Comparison of ENCODE assay signal across 9 cellular contexts in genomic region chr9:10045598-10045997, GRCh38.
DNase-seq lines count a peak whose midpoint lies in the region; ATAC-seq and TF ChIP-seq lines count a peak whose summit lies in the region.
"Had no signal": no experiment of that assay in that cellular context is flagged by ENCODE, and none has a peak within 500 bp of the region (broad histone marks: within the 10 kb centered on the region; RNA-seq: fewer than 3 reads in every experiment).

No MANE protein-coding gene starts in this region.

- H2AFZ ChIP-seq in PC-3 (ENCODE audit: low read length) (no peak overlapping the region), osteoblast (ENCODE audit: low read length) (no peak overlapping the region)

- no peaks in the 10 kb centered on the region for H3F3A ChIP-seq in PC-3 (ENCODE audit: low read length, unreplicated experiment)

- H3K27me3 ChIP-seq in heart right ventricle (no peaks in the 10 kb centered on the region), PC-3 (ENCODE audit: low read length) (no peaks in the 10 kb centered on the region), gastrocnemius medialis (no peaks in the 10 kb centered on the region), osteoblast (ENCODE audit: insufficient read depth, low read length) (no peaks in the 10 kb centered on the region)

- POLR2A ChIA-PET in PC-3 (lab: Charles Lee; ENCODE audit: unreplicated experiment) = no interaction called here

- H3K4me1 Mint-ChIP-seq in type B pancreatic cell (ENCODE audit: unreplicated experiment) = no peaks in the 10 kb centered on the region

- H4K20me1 ChIP-seq in PC-3 (ENCODE audit: low read length) = no peaks in the 10 kb centered on the region
- no peaks in the 10 kb centered on the region for H4K20me1 ChIP-seq in osteoblast (ENCODE audit: insufficient read depth, low read length)

- no peak overlapping the region for H3K4me2 ChIP-seq in PC-3 (ENCODE audit: low read length)
- no peak overlapping the region for H3K4me2 ChIP-seq in osteoblast (ENCODE audit: insufficient read depth, low read length)

- CTCF ChIA-PET in PC-3 (lab: Charles Lee) = interaction anchor here (0.5 to 0.7 kb wide), 4 partner anchors 119 to 223 kb away, joined by 3 to 8 read pairs (median 4); no protein-coding TSS in a partner anchor

- BruUV-seq in PC-3 (replicated peaks; lab: Mats Ljungman, UMichigan) = no TSS peak

- H3K9me3 ChIP-seq in heart right ventricle (no peaks in the 10 kb centered on the region), PC-3 (ENCODE audit: low read length) (no peaks in the 10 kb centered on the region), gastrocnemius medialis (no peaks in the 10 kb centered on the region), osteoblast (ENCODE audit: low read depth, low read length) (no peaks in the 10 kb centered on the region)

- H3K36me3 Mint-ChIP-seq in type B pancreatic cell = no peaks in the 10 kb centered on the region

- no peaks in the 10 kb centered on the region for H3K4me1 ChIP-seq in heart right ventricle
- no peaks in the 10 kb centered on the region for H3K4me1 ChIP-seq in PC-3 (ENCODE audit: insufficient read depth, low read length)
- H3K4me1 ChIP-seq in gastrocnemius medialis = no peaks in the 10 kb centered on the region
- no peaks in the 10 kb centered on the region for H3K4me1 ChIP-seq in osteoblast (ENCODE audit: insufficient read depth, low read length)

- H3K4me3 ChIP-seq in heart right ventricle (no peak overlapping the region), PC-3 (ENCODE audit: low read length) (no peak overlapping the region), fibroblast of the aortic adventitia (ENCODE audit: low read depth, low read length) (no peak overlapping the region), gastrocnemius medialis (no peak overlapping the region), osteoblast (ENCODE audit: insufficient read depth, low read length) (no peak overlapping the region)

- no peaks in the 10 kb centered on the region for H3K79me2 ChIP-seq in PC-3 (ENCODE audit: low read length)
- no peaks in the 10 kb centered on the region for H3K79me2 ChIP-seq in osteoblast (ENCODE audit: insufficient read depth, low read length)

- H3K9me2 ChIP-seq in PC-3 (replicated peaks; ENCODE audit: low read length) = no peaks in the 10 kb centered on the region

- H3K9ac ChIP-seq in PC-3 (ENCODE audit: low read length) = no peak overlapping the region

- DNase-seq in heart right ventricle (no peak), Right ventricle myocardium superior (no peak), PC-3 (peak; percentile 28), fibroblast of the aortic adventitia (ENCODE audit: low read depth) (peak; percentile 48), type B pancreatic cell (ENCODE audit: extremely low spot score, unreplicated experiment) (no peak), gastrocnemius medialis (no peak), osteoblast (ENCODE audit: insufficient read length, low spot score, missing footprints) (no peak), AG20443 (ENCODE audit: low spot score) (no peak)
- DNase-seq: NCI-H2227 treated with DMSO at 0.1 percent for 48 hours had no signal

- no peak overlapping the region for H3K27ac Mint-ChIP-seq in type B pancreatic cell

- no peak overlapping the region for H3K4me3 Mint-ChIP-seq in type B pancreatic cell

- H3K9me3 Mint-ChIP-seq in type B pancreatic cell = no peaks in the 10 kb centered on the region

- H3K27me3 Mint-ChIP-seq in type B pancreatic cell = no peaks in the 10 kb centered on the region

- H3K27ac ChIP-seq in heart right ventricle (no peak overlapping the region), PC-3 (ENCODE audit: low read length) (no peak overlapping the region), gastrocnemius medialis (no peak overlapping the region), osteoblast (ENCODE audit: low read depth, low read length) (no peak overlapping the region)

- intact Hi-C loops in heart right ventricle (cut with DNase I) = loop anchor here in 1 of 10 donors (10.0 kb wide), 1 partner anchor 1269 kb away; no protein-coding TSS in a partner anchor
- intact Hi-C loops in Right ventricle myocardium superior (cut with DNase I) = loop anchor here (10.0 kb wide), 1 partner anchor 1279 kb away; no protein-coding TSS in a partner anchor
- intact Hi-C loops in PC-3 (cut with micrococcal nuclease) = loop anchor here (2.0 kb wide), 1 partner anchor 223 kb away; no protein-coding TSS in a partner anchor
- intact Hi-C loops in gastrocnemius medialis (cut with DNase I; ENCODE audit: low total_unique reads) = no loop called here

- no peaks in the 10 kb centered on the region for H3K36me3 ChIP-seq in heart right ventricle
- H3K36me3 ChIP-seq in PC-3 (ENCODE audit: low read depth, low read length) = no peaks in the 10 kb centered on the region
- H3K36me3 ChIP-seq in gastrocnemius medialis = no peaks in the 10 kb centered on the region
- no peaks in the 10 kb centered on the region for H3K36me3 ChIP-seq in osteoblast (ENCODE audit: insufficient read depth, low read length)

- in situ Hi-C loops in gastrocnemius medialis (cut with MboI; ENCODE audit: low sequenced_read_pairs in 4 of 4) = no loop called here

- no peak for ATAC-seq in heart right ventricle
- ATAC-seq in Right ventricle myocardium superior (ENCODE audit: poor library complexity) = no peak
- ATAC-seq in PC-3 = peak; percentile 24; the same call in 1 of the 2 replicates
- no peak for ATAC-seq in gastrocnemius medialis

- 20% methylated on average over 2 of the region's 2 CpGs for WGBS in heart right ventricle, 2 donors

- TF ChIP-seq CTCF in heart right ventricle (IDR thresholded peaks at IDR 0.05) (peak in 7 of 9 donors; percentile 31 to 60 (median 44)), PC-3 (conservative IDR thresholded peaks at IDR 0.05; ENCODE audit: low read depth, low read length) (peak; percentile 42), fibroblast of the aortic adventitia (IDR thresholded peaks at IDR 0.05; ENCODE audit: insufficient read depth, low read length) (peak; percentile 53), type B pancreatic cell (conservative IDR thresholded peaks at IDR 0.05) (peak; percentile 70), gastrocnemius medialis (IDR thresholded peaks at IDR 0.05 in 4 of 5, conservative IDR thresholded peaks at IDR 0.05 in 1 of 5) (no peak), osteoblast (IDR thresholded peaks at IDR 0.05; ENCODE audit: extremely low read depth, low read depth, low read length) (no peak)

- TF ChIP-seq POLR2A in gastrocnemius medialis (IDR thresholded peaks at IDR 0.05) = no peak

Comparison
In these comparisons a context has a peak if more than half of its experiments do, and no peak if none do; other contexts are left out.
1. DNase-seq: peak in PC-3 (single experiment) and fibroblast of the aortic adventitia (single experiment); none in heart right ventricle (0 of 2), Right ventricle myocardium superior (single experiment), type B pancreatic cell (single experiment), gastrocnemius medialis (0 of 2), osteoblast (single experiment) and AG20443 (single experiment).
2. CTCF ChIP-seq: peak in heart right ventricle (7 of 9), PC-3 (single experiment), fibroblast of the aortic adventitia (single experiment) and type B pancreatic cell (single experiment); none in gastrocnemius medialis (0 of 5) and osteoblast (single experiment).